In the genomic region with DNA sequence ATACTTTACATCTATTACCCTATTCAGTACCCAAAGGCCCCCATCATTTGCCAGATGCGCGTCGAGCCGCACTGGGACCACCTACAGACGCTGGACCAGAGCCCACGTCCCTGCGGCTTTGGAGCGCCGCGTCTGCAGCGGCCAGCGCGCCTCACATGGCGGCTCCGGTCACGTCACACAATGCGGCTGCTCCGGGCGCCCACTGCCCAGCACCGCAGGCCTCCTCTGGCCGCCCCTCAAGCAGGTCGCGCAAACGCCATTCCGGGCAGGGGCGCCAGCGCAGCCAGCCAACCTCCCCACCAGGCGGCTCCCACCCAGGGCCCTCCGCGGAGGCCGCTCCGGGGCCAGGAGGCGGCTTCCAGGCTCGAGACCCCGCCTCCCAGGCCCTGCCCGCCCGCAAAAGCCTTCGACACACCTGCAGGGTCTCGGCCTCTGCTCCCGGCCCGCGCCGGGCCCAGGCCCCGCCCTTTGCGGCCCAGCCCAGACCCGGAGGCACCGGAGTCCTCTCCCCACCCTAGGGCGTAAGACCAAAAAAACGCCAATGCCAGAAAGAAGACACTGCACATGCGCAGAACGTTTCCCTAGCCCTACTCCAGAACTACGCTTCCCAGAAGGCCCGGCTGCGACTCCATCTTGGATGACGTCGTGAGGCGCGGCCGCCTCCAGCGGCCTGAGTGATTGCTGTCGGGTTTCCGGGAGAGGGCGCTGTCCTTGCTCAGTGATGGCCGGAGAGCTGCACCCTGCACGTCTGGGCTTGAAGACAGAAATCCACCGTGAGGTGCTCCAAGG, we compare ENCODE assay signal across 1 cellular context.
TF ChIP-seq lines count a peak whose summit lies in the region.

Gene ZNF25 (minus strand): TSS at position 557 of the 789 bp plus-strand sequence. CDS start 4,925 bp downstream, outside the sequence.

TF ChIP-seq in HepG2, 621 proteins besides CTCF, POLR2A, EP300 and RAD21 (continued from another document and continues in another):
- TF ChIP-seq, protein P1, sequence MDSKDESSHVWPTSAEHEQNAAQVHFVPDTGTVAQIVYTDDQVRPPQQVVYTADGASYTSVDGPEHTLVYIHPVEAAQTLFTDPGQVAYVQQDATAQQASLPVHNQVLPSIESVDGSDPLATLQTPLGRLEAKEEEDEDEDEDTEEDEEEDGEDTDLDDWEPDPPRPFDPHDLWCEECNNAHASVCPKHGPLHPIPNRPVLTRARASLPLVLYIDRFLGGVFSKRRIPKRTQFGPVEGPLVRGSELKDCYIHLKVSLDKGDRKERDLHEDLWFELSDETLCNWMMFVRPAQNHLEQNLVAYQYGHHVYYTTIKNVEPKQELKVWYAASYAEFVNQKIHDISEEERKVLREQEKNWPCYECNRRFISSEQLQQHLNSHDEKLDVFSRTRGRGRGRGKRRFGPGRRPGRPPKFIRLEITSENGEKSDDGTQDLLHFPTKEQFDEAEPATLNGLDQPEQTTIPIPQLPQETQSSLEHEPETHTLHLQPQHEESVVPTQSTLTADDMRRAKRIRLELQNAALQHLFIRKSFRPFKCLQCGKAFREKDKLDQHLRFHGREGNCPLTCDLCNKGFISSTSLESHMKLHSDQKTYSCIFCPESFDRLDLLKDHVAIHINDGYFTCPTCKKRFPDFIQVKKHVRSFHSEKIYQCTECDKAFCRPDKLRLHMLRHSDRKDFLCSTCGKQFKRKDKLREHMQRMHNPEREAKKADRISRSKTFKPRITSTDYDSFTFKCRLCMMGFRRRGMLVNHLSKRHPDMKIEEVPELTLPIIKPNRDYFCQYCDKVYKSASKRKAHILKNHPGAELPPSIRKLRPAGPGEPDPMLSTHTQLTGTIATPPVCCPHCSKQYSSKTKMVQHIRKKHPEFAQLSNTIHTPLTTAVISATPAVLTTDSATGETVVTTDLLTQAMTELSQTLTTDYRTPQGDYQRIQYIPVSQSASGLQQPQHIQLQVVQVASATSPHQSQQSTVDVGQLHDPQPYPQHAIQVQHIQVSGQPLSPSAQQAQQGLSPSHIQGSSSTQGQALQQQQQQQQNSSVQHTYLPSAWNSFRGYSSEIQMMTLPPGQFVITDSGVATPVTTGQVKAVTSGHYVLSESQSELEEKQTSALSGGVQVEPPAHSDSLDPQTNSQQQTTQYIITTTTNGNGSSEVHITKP (CRISPR knock-in tag; IDR thresholded peaks at IDR 0.05; ENCODE audit: low read depth), result peak; percentile 53; the same call in 1 of the 2 replicates
- TF ChIP-seq ZNF772 (CRISPR knock-in tag; IDR thresholded peaks at IDR 0.05), result peak; percentile 74
- peak; percentile 78; the same call in 1 of the 2 replicates for TF ChIP-seq SP4 (CRISPR knock-in tag; IDR thresholded peaks at IDR 0.05)
- TF ChIP-seq ZNF670 (CRISPR knock-in tag; IDR thresholded peaks at IDR 0.05; ENCODE audit: borderline replicate concordance), result no peak; the same call in none of the 2 replicates
- peak; percentile 80; the same call in 1 of the 2 replicates for TF ChIP-seq ZNF510 (CRISPR knock-in tag; IDR thresholded peaks at IDR 0.05; ENCODE audit: low read depth)
- no peak for TF ChIP-seq SP140L (CRISPR knock-in tag; IDR thresholded peaks at IDR 0.05; ENCODE audit: borderline replicate concordance)
- no peak for TF ChIP-seq ZNF160 (CRISPR knock-in tag; IDR thresholded peaks at IDR 0.05)
- TF ChIP-seq NR1H2 (CRISPR knock-in tag; IDR thresholded peaks at IDR 0.05; ENCODE audit: borderline replicate concordance, low read depth), result no peak
- TF ChIP-seq, protein P2, sequence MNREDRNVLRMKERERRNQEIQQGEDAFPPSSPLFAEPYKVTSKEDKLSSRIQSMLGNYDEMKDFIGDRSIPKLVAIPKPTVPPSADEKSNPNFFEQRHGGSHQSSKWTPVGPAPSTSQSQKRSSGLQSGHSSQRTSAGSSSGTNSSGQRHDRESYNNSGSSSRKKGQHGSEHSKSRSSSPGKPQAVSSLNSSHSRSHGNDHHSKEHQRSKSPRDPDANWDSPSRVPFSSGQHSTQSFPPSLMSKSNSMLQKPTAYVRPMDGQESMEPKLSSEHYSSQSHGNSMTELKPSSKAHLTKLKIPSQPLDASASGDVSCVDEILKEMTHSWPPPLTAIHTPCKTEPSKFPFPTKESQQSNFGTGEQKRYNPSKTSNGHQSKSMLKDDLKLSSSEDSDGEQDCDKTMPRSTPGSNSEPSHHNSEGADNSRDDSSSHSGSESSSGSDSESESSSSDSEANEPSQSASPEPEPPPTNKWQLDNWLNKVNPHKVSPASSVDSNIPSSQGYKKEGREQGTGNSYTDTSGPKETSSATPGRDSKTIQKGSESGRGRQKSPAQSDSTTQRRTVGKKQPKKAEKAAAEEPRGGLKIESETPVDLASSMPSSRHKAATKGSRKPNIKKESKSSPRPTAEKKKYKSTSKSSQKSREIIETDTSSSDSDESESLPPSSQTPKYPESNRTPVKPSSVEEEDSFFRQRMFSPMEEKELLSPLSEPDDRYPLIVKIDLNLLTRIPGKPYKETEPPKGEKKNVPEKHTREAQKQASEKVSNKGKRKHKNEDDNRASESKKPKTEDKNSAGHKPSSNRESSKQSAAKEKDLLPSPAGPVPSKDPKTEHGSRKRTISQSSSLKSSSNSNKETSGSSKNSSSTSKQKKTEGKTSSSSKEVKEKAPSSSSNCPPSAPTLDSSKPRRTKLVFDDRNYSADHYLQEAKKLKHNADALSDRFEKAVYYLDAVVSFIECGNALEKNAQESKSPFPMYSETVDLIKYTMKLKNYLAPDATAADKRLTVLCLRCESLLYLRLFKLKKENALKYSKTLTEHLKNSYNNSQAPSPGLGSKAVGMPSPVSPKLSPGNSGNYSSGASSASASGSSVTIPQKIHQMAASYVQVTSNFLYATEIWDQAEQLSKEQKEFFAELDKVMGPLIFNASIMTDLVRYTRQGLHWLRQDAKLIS (CRISPR knock-in tag; IDR thresholded peaks at IDR 0.05), result no peak
- peak; percentile 71; the same call in 1 of the 2 replicates for TF ChIP-seq ZNF431 (CRISPR knock-in tag; IDR thresholded peaks at IDR 0.05; ENCODE audit: borderline replicate concordance, low read depth)
- TF ChIP-seq ZNF337 (CRISPR knock-in tag; IDR thresholded peaks at IDR 0.05; ENCODE audit: borderline replicate concordance, low read depth), result no peak
- TF ChIP-seq, protein P3, sequence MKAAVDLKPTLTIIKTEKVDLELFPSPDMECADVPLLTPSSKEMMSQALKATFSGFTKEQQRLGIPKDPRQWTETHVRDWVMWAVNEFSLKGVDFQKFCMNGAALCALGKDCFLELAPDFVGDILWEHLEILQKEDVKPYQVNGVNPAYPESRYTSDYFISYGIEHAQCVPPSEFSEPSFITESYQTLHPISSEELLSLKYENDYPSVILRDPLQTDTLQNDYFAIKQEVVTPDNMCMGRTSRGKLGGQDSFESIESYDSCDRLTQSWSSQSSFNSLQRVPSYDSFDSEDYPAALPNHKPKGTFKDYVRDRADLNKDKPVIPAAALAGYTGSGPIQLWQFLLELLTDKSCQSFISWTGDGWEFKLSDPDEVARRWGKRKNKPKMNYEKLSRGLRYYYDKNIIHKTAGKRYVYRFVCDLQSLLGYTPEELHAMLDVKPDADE (CRISPR knock-in tag; IDR thresholded peaks at IDR 0.05), result no peak; the same call in 1 of the 2 replicates
- no peak for TF ChIP-seq GTF2F1 (IDR thresholded peaks at IDR 0.05; ENCODE audit: low read length)
- peak; percentile 59; the same call in 1 of the 2 replicates for TF ChIP-seq KMT2B (CRISPR knock-in tag; IDR thresholded peaks at IDR 0.05)
- 0 out of 2 replicates have a peak, but pooled peaks have one; percentile 47 for TF ChIP-seq TEAD2 (CRISPR knock-in tag; IDR thresholded peaks at IDR 0.05)
- TF ChIP-seq ELF4 (CRISPR knock-in tag; IDR thresholded peaks at IDR 0.05; ENCODE audit: borderline replicate concordance), result peak; percentile 68
- TF ChIP-seq TOE1 (CRISPR knock-in tag; IDR thresholded peaks at IDR 0.05), result no peak
- peak; percentile 82 for TF ChIP-seq ZMYM4 (CRISPR knock-in tag; IDR thresholded peaks at IDR 0.05)
- no peak for TF ChIP-seq ZNF737 (CRISPR knock-in tag; IDR thresholded peaks at IDR 0.05; ENCODE audit: borderline replicate concordance)
- TF ChIP-seq, protein P4, sequence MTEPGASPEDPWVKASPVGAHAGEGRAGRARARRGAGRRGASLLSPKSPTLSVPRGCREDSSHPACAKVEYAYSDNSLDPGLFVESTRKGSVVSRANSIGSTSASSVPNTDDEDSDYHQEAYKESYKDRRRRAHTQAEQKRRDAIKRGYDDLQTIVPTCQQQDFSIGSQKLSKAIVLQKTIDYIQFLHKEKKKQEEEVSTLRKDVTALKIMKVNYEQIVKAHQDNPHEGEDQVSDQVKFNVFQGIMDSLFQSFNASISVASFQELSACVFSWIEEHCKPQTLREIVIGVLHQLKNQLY (CRISPR knock-in tag; IDR thresholded peaks at IDR 0.05), result no peak
- TF ChIP-seq TMF1 (CRISPR knock-in tag; IDR thresholded peaks at IDR 0.05; ENCODE audit: low read depth), result no peak
- TF ChIP-seq IRF2 (CRISPR knock-in tag; IDR thresholded peaks at IDR 0.05), result peak; percentile 93
- TF ChIP-seq ZKSCAN5 (CRISPR knock-in tag; IDR thresholded peaks at IDR 0.05), result no peak
- 0 out of 2 replicates have a peak, but pooled peaks have one; percentile 37 for TF ChIP-seq FOXA3 (CRISPR knock-in tag; IDR thresholded peaks at IDR 0.05)
- TF ChIP-seq MTA1 (CRISPR knock-in tag; IDR thresholded peaks at IDR 0.05; ENCODE audit: borderline replicate concordance), result peak; percentile 90; the same call in 1 of the 2 replicates
- no peak for TF ChIP-seq PHF5A (CRISPR knock-in tag; IDR thresholded peaks at IDR 0.05; ENCODE audit: low read depth, unreplicated experiment)
- no peak for TF ChIP-seq MAFF (IDR thresholded peaks at IDR 0.05; ENCODE audit: low read depth, low read length)
- TF ChIP-seq SAFB2 (CRISPR knock-in tag; IDR thresholded peaks at IDR 0.05; ENCODE audit: borderline replicate concordance, low read depth), result no peak; the same call in 1 of the 2 replicates
- TF ChIP-seq ZNF484 (CRISPR knock-in tag; IDR thresholded peaks at IDR 0.05; ENCODE audit: borderline replicate concordance, low read depth), result no peak
- TF ChIP-seq MBNL3 (CRISPR knock-in tag; conservative IDR thresholded peaks at IDR 0.05), result no peak
- TF ChIP-seq AGO1 (IDR thresholded peaks at IDR 0.05; ENCODE audit: low read depth, low read length, poor library complexity, severe bottlenecking), result no peak
- TF ChIP-seq ZNF879 (CRISPR knock-in tag; IDR thresholded peaks at IDR 0.05), result no peak
- no peak for TF ChIP-seq SNAPC4 (CRISPR knock-in tag; IDR thresholded peaks at IDR 0.05)
- TF ChIP-seq POLR2AphosphoS5 (IDR thresholded peaks at IDR 0.05; ENCODE audit: low read depth, low read length), result peak; percentile 68
- peak; percentile 56; the same call in 1 of the 2 replicates for TF ChIP-seq E2F1 (CRISPR knock-in tag; IDR thresholded peaks at IDR 0.05)
- TF ChIP-seq REL (CRISPR knock-in tag; conservative IDR thresholded peaks at IDR 0.05), result peak; percentile 80
- TF ChIP-seq BRCA1 (CRISPR knock-in tag; IDR thresholded peaks at IDR 0.05), result peak; percentile 84
- no peak for TF ChIP-seq RCOR2 (CRISPR knock-in tag; IDR thresholded peaks at IDR 0.05)
- no peak for TF ChIP-seq ARNT (IDR thresholded peaks at IDR 0.05)
- TF ChIP-seq ZUFSP (CRISPR knock-in tag; IDR thresholded peaks at IDR 0.05; ENCODE audit: borderline replicate concordance), result no peak
- TF ChIP-seq ZNF746 (CRISPR knock-in tag; IDR thresholded peaks at IDR 0.05), result no peak; the same call in 1 of the 2 replicates
- no peak for TF ChIP-seq ZNF614 (CRISPR knock-in tag; IDR thresholded peaks at IDR 0.05; ENCODE audit: borderline replicate concordance)
- TF ChIP-seq FOXK1 (CRISPR knock-in tag; IDR thresholded peaks at IDR 0.05; ENCODE audit: borderline replicate concordance, low read depth), result peak; percentile 10; the same call in 1 of the 2 replicates
- TF ChIP-seq ZBTB21 (CRISPR knock-in tag; IDR thresholded peaks at IDR 0.05), result no peak
- TF ChIP-seq ZSCAN22 (CRISPR knock-in tag; IDR thresholded peaks at IDR 0.05), result no peak
